ENCODE assay signal across 32 cellular contexts in the genomic region with DNA sequence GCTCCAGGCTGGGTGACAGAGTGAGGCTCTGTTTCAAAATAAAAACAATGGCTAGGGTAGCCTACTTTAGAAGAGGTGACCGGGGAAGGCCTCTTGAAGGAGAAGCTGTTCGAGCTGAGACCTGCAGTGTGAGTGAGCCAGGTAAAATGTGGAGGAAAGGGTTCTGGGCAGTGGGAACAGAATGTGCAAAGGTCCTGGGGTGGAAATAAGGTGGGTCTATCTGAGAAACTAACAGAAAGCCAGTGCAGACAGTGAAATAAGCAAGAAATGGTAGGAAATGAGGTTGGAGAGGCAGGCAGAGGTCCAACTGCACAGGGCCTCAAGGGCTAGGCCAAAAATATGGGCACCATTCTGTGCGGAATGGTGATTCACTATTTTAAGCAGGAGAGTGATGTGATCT. TPM values are rescaled to one million over a fixed set of nuclear protein-coding genes. Genes with fewer than 3 reads are reported as not detected.
"Had no signal": no experiment of that assay in that cellular context is flagged by ENCODE, and none has a peak within 500 bp of the region (broad histone marks: within the 10 kb centered on the region; RNA-seq: fewer than 3 reads in every experiment).

No MANE protein-coding gene starts in this region.

- FAIRE-seq: islet of Langerhans, kidney, pancreas, small intestine had no signal

- H3K4me1 ChIP-seq: left lung, pancreas, prostate gland, sigmoid colon, suprapubic skin, tibial artery, upper lobe of right lung, uterus had no signal

- H3K27me3 ChIP-seq: pancreas, upper lobe of right lung, uterus had no signal

- H3K27ac ChIP-seq: left lung, pancreas, prostate gland, sigmoid colon, spleen, suprapubic skin, thoracic aorta, tibial artery, upper lobe of right lung, uterus had no signal

- H3K27me3 Mint-ChIP-seq: stimulated activated naive CD8-positive, alpha-beta T cell treated with anti-CD3 and anti-CD28 coated beads, Interleukin-15, Interleukin-2, amounts not matched to agents 100 ng/mL and 50 ng/mL, for 24 hours had no signal

- H3K9me3 Mint-ChIP-seq: immature natural killer cell; mesothelial cell of epicardium; natural killer cell; stimulated activated effector memory CD8-positive, alpha-beta T cell treated with anti-CD3 and anti-CD28 coated beads, Interleukin-12 subunit alpha, Interleukin-12 subunit beta, amount 100 ng/mL, for 72 hours; stimulated activated naive CD8-positive, alpha-beta T cell treated with anti-CD3 and anti-CD28 coated beads, Interleukin-15, Interleukin-2, amounts not matched to agents 100 ng/mL and 50 ng/mL, for 24 hours had no signal

- H3K9me3 ChIP-seq: left lung, pancreas, prostate gland, sigmoid colon, spleen, suprapubic skin, thoracic aorta, tibial artery, upper lobe of right lung, uterus had no signal

- H3K36me3 ChIP-seq: left lung, pancreas, prostate gland, sigmoid colon, spleen, suprapubic skin, thoracic aorta, tibial artery, upper lobe of right lung, uterus had no signal

- H3K4me3 ChIP-seq: left lung, lung, pancreas, prostate gland, sigmoid colon, spleen, suprapubic skin, thoracic aorta, tibial artery, upper lobe of right lung, uterus had no signal

- H3K4me3 Mint-ChIP-seq: immature natural killer cell; mesothelial cell of epicardium; naive B cell; natural killer cell; stimulated activated effector memory CD8-positive, alpha-beta T cell treated with anti-CD3 and anti-CD28 coated beads, Interleukin-12 subunit alpha, Interleukin-12 subunit beta, amount 100 ng/mL, for 72 hours; stimulated activated naive CD8-positive, alpha-beta T cell treated with anti-CD3 and anti-CD28 coated beads, Interleukin-15, Interleukin-2, amounts not matched to agents 100 ng/mL and 50 ng/mL, for 24 hours had no signal

- H3K27ac Mint-ChIP-seq: mesothelial cell of epicardium; natural killer cell; stimulated activated effector memory CD8-positive, alpha-beta T cell treated with anti-CD3 and anti-CD28 coated beads, Interleukin-12 subunit alpha, Interleukin-12 subunit beta, amount 100 ng/mL, for 72 hours; stimulated activated naive CD8-positive, alpha-beta T cell treated with anti-CD3 and anti-CD28 coated beads, Interleukin-15, Interleukin-2, amounts not matched to agents 100 ng/mL and 50 ng/mL, for 24 hours had no signal

- H3K36me3 Mint-ChIP-seq: immature natural killer cell; mesothelial cell of epicardium; natural killer cell; stimulated activated effector memory CD8-positive, alpha-beta T cell treated with anti-CD3 and anti-CD28 coated beads, Interleukin-12 subunit alpha, Interleukin-12 subunit beta, amount 100 ng/mL, for 72 hours had no signal

- H3K4me1 Mint-ChIP-seq: immature natural killer cell; mesothelial cell of epicardium; stimulated activated effector memory CD8-positive, alpha-beta T cell treated with anti-CD3 and anti-CD28 coated beads, Interleukin-12 subunit alpha, Interleukin-12 subunit beta, amount 100 ng/mL, for 72 hours had no signal

- ATAC-seq: left colon; left lung; natural killer cell; pancreas; right cardiac atrium; stimulated activated effector memory CD8-positive, alpha-beta T cell treated with anti-CD3 and anti-CD28 coated beads, Interleukin-12 subunit alpha, Interleukin-12 subunit beta, amount 100 ng/mL, for 72 hours; upper lobe of right lung had no signal

- DNase-seq: hypothalamus; immature natural killer cell; kidney; left colon; left lung; mesendoderm; naive B cell; natural killer cell; nucleus accumbens; pancreas; retina; right cardiac atrium; sigmoid colon; small intestine; spleen; stimulated activated CD4-positive, alpha-beta T cell treated with anti-CD3 and anti-CD28 coated beads, Interleukin-4, amount 100 ng/mL, for 24 hours; stimulated activated naive CD4-positive, alpha-beta T cell; tibial artery; upper lobe of right lung; uterus had no signal

RNA-seq across cellular contexts. Expression of a gene that starts 53.4 kb away (rescaled TPM):
- total RNA-seq: kidney, left colon, mesothelial cell of epicardium, mononuclear cell, natural killer cell, osteoblast, right cardiac atrium, sigmoid colon, spleen, subcutaneous adipose tissue, suprapubic skin, thoracic aorta had no signal
- polyA plus RNA-seq: immature natural killer cell, neural cell, right cardiac atrium, sigmoid colon had no signal
